Comparison of ENCODE assay signal across 1 cellular context in genomic region chr16:58792188-58792587, GRCh38.
TF ChIP-seq lines count a peak whose summit lies in the region.

No MANE protein-coding gene starts in this region.

TF ChIP-seq in K562, 482 proteins besides CTCF, POLR2A, EP300 and RAD21 (continued from another document and continues in another):
- TF ChIP-seq MNT (conservative IDR thresholded peaks at IDR 0.05) (peak in 1 of 2 experiments; percentile 37; a peak in 1 of 4 replicates), TAL1 (IDR thresholded peaks at IDR 0.05) (peak; percentile 87), NR2C1 (IDR thresholded peaks at IDR 0.05) (no peak; the same call in 1 of the 2 replicates), NR2C1 (tag; IDR thresholded peaks at IDR 0.05) (no peak), ZNF184 (CRISPR knock-in tag; IDR thresholded peaks at IDR 0.05) (no peak), USF2 (CRISPR knock-in tag; IDR thresholded peaks at IDR 0.05) (no peak), PTBP1 (IDR thresholded peaks at IDR 0.05; ENCODE audit: low read depth, low read length) (no peak), ZNF444 (CRISPR knock-in tag; IDR thresholded peaks at IDR 0.05) (no peak), AFF1 (IDR thresholded peaks at IDR 0.05; ENCODE audit: low read depth in 1 of 2, partially characterized antibody in 2 of 2) (no peak), BCLAF1 (IDR thresholded peaks at IDR 0.05; ENCODE audit: borderline replicate concordance in 1 of 2, control insufficient read depth in 1 of 2, low read depth in 2 of 2, low read length in 1 of 2) (no peak), HSF4 (CRISPR knock-in tag; IDR thresholded peaks at IDR 0.05; ENCODE audit: borderline replicate concordance) (no peak), KLF1 (tag; IDR thresholded peaks at IDR 0.05) (no peak), ZNF644 (tag; IDR thresholded peaks at IDR 0.05; ENCODE audit: low read depth) (no peak), TBL1XR1 (IDR thresholded peaks at IDR 0.05; ENCODE audit: low read length in 2 of 2) (peak in 1 of 2 experiments; percentile 53; a peak in 2 of 4 replicates), HOXB6 (CRISPR knock-in tag; IDR thresholded peaks at IDR 0.05; ENCODE audit: borderline replicate concordance) (no peak), RBM14 (IDR thresholded peaks at IDR 0.05; ENCODE audit: borderline replicate concordance, insufficient read depth, low read depth, low read length) (no peak), ZNF586 (CRISPR knock-in tag; conservative IDR thresholded peaks at IDR 0.05) (no peak), ATF2 (CRISPR knock-in tag; IDR thresholded peaks at IDR 0.05) (no peak), BRCA1 (IDR thresholded peaks at IDR 0.05) (no peak), BRCA1 (CRISPR knock-in tag; IDR thresholded peaks at IDR 0.05) (no peak), TEAD1 (CRISPR knock-in tag; IDR thresholded peaks at IDR 0.05) (no peak), ZNF507 (tag; conservative IDR thresholded peaks at IDR 0.05) (no peak), ZNF589 (CRISPR knock-in tag; IDR thresholded peaks at IDR 0.05; ENCODE audit: low read depth) (no peak), FOXO4 (CRISPR knock-in tag; IDR thresholded peaks at IDR 0.05) (no peak), STAT5A (IDR thresholded peaks at IDR 0.05; ENCODE audit: borderline replicate concordance, low read length) (peak; percentile 57; the same call in 1 of the 2 replicates), SIRT6 (IDR thresholded peaks at IDR 0.05; ENCODE audit: low read depth, low read length) (no peak), GTF2F1 (IDR thresholded peaks at IDR 0.05; ENCODE audit: low read depth, low read length) (no peak), SAP30 (IDR thresholded peaks at IDR 0.05; ENCODE audit: borderline replicate concordance, insufficient read depth, low read depth, low read length, poor library complexity, severe bottlenecking) (no peak), POLR2AphosphoS2 (IDR thresholded peaks at IDR 0.05; ENCODE audit: low read length) (no peak), FOXA3 (CRISPR knock-in tag; conservative IDR thresholded peaks at IDR 0.05 in 1 of 2, IDR thresholded peaks at IDR 0.05 in 1 of 2) (no peak), ID3 (CRISPR knock-in tag; IDR thresholded peaks at IDR 0.05) (no peak), ID3 (tag; IDR thresholded peaks at IDR 0.05) (0 out of 2 replicates have a peak, but pooled peaks have one; percentile 10), RBBP5 (IDR thresholded peaks at IDR 0.05; ENCODE audit: borderline replicate concordance, insufficient read depth, low read length, poor library complexity, severe bottlenecking) (no peak), DEAF1 (CRISPR knock-in tag; IDR thresholded peaks at IDR 0.05) (no peak), MEF2A (IDR thresholded peaks at IDR 0.05; ENCODE audit: control insufficient read depth, low read depth, low read length) (peak; percentile 35; the same call in 1 of the 2 replicates), CBFA2T2 (conservative IDR thresholded peaks at IDR 0.05) (peak; percentile 91), ZKSCAN1 (IDR thresholded peaks at IDR 0.05; ENCODE audit: low read depth, low read length) (no peak), ZC3H4 (CRISPR knock-in tag; IDR thresholded peaks at IDR 0.05; ENCODE audit: borderline replicate concordance) (no peak), ERF (CRISPR knock-in tag; IDR thresholded peaks at IDR 0.05) (no peak), FOXM1 (IDR thresholded peaks at IDR 0.05; ENCODE audit: low read depth) (peak; percentile 71), FOXM1 (CRISPR knock-in tag; IDR thresholded peaks at IDR 0.05; ENCODE audit: low read depth) (no peak), ZSCAN32 (CRISPR knock-in tag; IDR thresholded peaks at IDR 0.05) (no peak), ZNF696 (CRISPR knock-in tag; conservative IDR thresholded peaks at IDR 0.05) (no peak), FOXK1 (CRISPR knock-in tag; IDR thresholded peaks at IDR 0.05; ENCODE audit: borderline replicate concordance) (no peak), HLTF (IDR thresholded peaks at IDR 0.05) (no peak), NBN (IDR thresholded peaks at IDR 0.05; ENCODE audit: low read depth) (no peak; the same call in 1 of the 2 replicates), ZNF518B (CRISPR knock-in tag; IDR thresholded peaks at IDR 0.05) (no peak), TBP (optimal IDR thresholded peaks at IDR 0.05; ENCODE audit: low read depth, low read length) (no peak), ZEB2 (IDR thresholded peaks at IDR 0.05) (no peak), ZNF511 (CRISPR knock-in tag; IDR thresholded peaks at IDR 0.05) (no peak), RUNX1 (IDR thresholded peaks at IDR 0.05; ENCODE audit: low read depth) (no peak)
